In genomic region chr1:230127105-230128054, GRCh38 we compare ENCODE assay signal across 1 cellular context.
A peak's percentile ranks its signal among the peaks of the same experiment; 100 is the strongest.
TF ChIP-seq lines count a peak whose summit lies in the region.

No MANE protein-coding gene starts in this region.

TF ChIP-seq in K562, 482 proteins besides CTCF, POLR2A, EP300 and RAD21 (continued from another document):
- TF ChIP-seq, protein P1, sequence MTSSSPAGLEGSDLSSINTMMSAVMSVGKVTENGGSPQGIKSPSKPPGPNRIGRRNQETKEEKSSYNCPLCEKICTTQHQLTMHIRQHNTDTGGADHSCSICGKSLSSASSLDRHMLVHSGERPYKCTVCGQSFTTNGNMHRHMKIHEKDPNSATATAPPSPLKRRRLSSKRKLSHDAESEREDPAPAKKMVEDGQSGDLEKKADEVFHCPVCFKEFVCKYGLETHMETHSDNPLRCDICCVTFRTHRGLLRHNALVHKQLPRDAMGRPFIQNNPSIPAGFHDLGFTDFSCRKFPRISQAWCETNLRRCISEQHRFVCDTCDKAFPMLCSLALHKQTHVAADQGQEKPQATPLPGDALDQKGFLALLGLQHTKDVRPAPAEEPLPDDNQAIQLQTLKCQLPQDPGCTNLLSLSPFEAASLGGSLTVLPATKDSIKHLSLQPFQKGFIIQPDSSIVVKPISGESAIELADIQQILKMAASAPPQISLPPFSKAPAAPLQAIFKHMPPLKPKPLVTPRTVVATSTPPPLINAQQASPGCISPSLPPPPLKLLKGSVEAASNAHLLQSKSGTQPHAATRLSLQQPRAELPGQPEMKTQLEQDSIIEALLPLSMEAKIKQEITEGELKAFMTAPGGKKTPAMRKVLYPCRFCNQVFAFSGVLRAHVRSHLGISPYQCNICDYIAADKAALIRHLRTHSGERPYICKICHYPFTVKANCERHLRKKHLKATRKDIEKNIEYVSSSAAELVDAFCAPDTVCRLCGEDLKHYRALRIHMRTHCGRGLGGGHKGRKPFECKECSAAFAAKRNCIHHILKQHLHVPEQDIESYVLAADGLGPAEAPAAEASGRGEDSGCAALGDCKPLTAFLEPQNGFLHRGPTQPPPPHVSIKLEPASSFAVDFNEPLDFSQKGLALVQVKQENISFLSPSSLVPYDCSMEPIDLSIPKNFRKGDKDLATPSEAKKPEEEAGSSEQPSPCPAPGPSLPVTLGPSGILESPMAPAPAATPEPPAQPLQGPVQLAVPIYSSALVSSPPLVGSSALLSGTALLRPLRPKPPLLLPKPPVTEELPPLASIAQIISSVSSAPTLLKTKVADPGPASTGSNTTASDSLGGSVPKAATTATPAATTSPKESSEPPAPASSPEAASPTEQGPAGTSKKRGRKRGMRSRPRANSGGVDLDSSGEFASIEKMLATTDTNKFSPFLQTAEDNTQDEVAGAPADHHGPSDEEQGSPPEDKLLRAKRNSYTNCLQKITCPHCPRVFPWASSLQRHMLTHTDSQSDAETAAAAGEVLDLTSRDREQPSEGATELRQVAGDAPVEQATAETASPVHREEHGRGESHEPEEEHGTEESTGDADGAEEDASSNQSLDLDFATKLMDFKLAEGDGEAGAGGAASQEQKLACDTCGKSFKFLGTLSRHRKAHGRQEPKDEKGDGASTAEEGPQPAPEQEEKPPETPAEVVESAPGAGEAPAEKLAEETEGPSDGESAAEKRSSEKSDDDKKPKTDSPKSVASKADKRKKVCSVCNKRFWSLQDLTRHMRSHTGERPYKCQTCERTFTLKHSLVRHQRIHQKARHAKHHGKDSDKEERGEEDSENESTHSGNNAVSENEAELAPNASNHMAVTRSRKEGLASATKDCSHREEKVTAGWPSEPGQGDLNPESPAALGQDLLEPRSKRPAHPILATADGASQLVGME (CRISPR knock-in tag; IDR thresholded peaks at IDR 0.05) = no peak; the same call in 1 of the 2 replicates
- TF ChIP-seq TCF7 (IDR thresholded peaks at IDR 0.05; ENCODE audit: borderline replicate concordance) = peak; percentile 65; the same call in 1 of the 2 replicates
- TF ChIP-seq MED1 (CRISPR knock-in tag; IDR thresholded peaks at IDR 0.05; ENCODE audit: borderline replicate concordance) = no peak
- no peak for TF ChIP-seq RBM25 (IDR thresholded peaks at IDR 0.05; ENCODE audit: low read depth, low read length, severe bottlenecking)
- TF ChIP-seq ZBTB1 (CRISPR knock-in tag; IDR thresholded peaks at IDR 0.05; ENCODE audit: borderline replicate concordance, low read depth) = no peak
- no peak for TF ChIP-seq ZNF324 (CRISPR knock-in tag; IDR thresholded peaks at IDR 0.05)
- no peak for TF ChIP-seq RBM39 (optimal IDR thresholded peaks at IDR 0.05; ENCODE audit: low read depth, low read length)
- no peak for TF ChIP-seq SP2 (IDR thresholded peaks at IDR 0.05; ENCODE audit: extremely low read depth, low read depth, low read length, poor library complexity, severe bottlenecking)
- peak; percentile 18; the same call in 1 of the 2 replicates for TF ChIP-seq ELF1 (tag; IDR thresholded peaks at IDR 0.05)
- peak; percentile 22 for TF ChIP-seq PRDM10 (IDR thresholded peaks at IDR 0.05; ENCODE audit: partially characterized antibody)
- peak; percentile 78 for TF ChIP-seq ZBTB7A (IDR thresholded peaks at IDR 0.05; ENCODE audit: borderline replicate concordance, control insufficient read depth, low read depth, low read length)
- no peak; the same call in 1 of the 2 replicates for TF ChIP-seq IFI16 (CRISPR knock-in tag; IDR thresholded peaks at IDR 0.05)
- peak in 1 of 2 experiments; percentile 95; a peak in 2 of 4 replicates for TF ChIP-seq ZMIZ1 (IDR thresholded peaks at IDR 0.05; ENCODE audit: low read depth in 2 of 2, low read length in 2 of 2)
- TF ChIP-seq, protein P2, sequence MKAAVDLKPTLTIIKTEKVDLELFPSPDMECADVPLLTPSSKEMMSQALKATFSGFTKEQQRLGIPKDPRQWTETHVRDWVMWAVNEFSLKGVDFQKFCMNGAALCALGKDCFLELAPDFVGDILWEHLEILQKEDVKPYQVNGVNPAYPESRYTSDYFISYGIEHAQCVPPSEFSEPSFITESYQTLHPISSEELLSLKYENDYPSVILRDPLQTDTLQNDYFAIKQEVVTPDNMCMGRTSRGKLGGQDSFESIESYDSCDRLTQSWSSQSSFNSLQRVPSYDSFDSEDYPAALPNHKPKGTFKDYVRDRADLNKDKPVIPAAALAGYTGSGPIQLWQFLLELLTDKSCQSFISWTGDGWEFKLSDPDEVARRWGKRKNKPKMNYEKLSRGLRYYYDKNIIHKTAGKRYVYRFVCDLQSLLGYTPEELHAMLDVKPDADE (conservative IDR thresholded peaks at IDR 0.05; ENCODE audit: control insufficient read depth, low read depth, low read length) = peak; percentile 80
- TF ChIP-seq NFRKB (IDR thresholded peaks at IDR 0.05; ENCODE audit: low read depth) = peak; percentile 64
- TF ChIP-seq CC2D1A (IDR thresholded peaks at IDR 0.05) = peak; percentile 89; the same call in 1 of the 2 replicates
- 0 out of 2 replicates have a peak, but pooled peaks have one; percentile 29 for TF ChIP-seq ZNF740 (CRISPR knock-in tag; IDR thresholded peaks at IDR 0.05)
- TF ChIP-seq ZNF740 (tag; IDR thresholded peaks at IDR 0.05) = peak in 1 of 2 experiments; percentile 73; a peak in 2 of 4 replicates
- TF ChIP-seq ELK1 (CRISPR knock-in tag; IDR thresholded peaks at IDR 0.05) = no peak
- peak; percentile 92 for TF ChIP-seq MEIS2 (IDR thresholded peaks at IDR 0.05; ENCODE audit: partially characterized antibody)
- TF ChIP-seq KDM4B (IDR thresholded peaks at IDR 0.05; ENCODE audit: borderline replicate concordance in 2 of 2, low read depth in 1 of 2) = peak in 1 of 2 experiments; percentile 76; a peak in 2 of 4 replicates
- peak; percentile 85; the same call in 1 of the 2 replicates for TF ChIP-seq NCOA1 (IDR thresholded peaks at IDR 0.05; ENCODE audit: low read depth)
- TF ChIP-seq SREBF2 (CRISPR knock-in tag; IDR thresholded peaks at IDR 0.05) = no peak
- TF ChIP-seq GABPB1 (CRISPR knock-in tag; IDR thresholded peaks at IDR 0.05) = peak; percentile 46; the same call in 1 of the 2 replicates
- TF ChIP-seq POLR2AphosphoS2 (IDR thresholded peaks at IDR 0.05; ENCODE audit: low read length) = no peak
- TF ChIP-seq TAL1 (IDR thresholded peaks at IDR 0.05) = peak; percentile 96
- no peak for TF ChIP-seq ZNF785 (CRISPR knock-in tag; IDR thresholded peaks at IDR 0.05)
- TF ChIP-seq ZNF12 (CRISPR knock-in tag; IDR thresholded peaks at IDR 0.05) = no peak
- no peak for TF ChIP-seq HNRNPH1 (optimal IDR thresholded peaks at IDR 0.05; ENCODE audit: low read depth, low read length)
- TF ChIP-seq GTF2B (IDR thresholded peaks at IDR 0.05; ENCODE audit: extremely low read depth, insufficient read length) = no peak
